Comparison of ENCODE assay signal across 1 cellular context in genomic region chr1:91885716-91886506, GRCh38.
TF ChIP-seq lines count a peak whose summit lies in the region.

TGFBR3 (minus strand) TSS chr1:91886151; CDS start chr1:91861531, 24,620 bp downstream.

TF ChIP-seq in GM12878, 131 proteins besides CTCF, POLR2A, EP300 and RAD21 (continued from another document):
- TF ChIP-seq EGR1 (IDR thresholded peaks at IDR 0.05; ENCODE audit: borderline replicate concordance in 1 of 2, low read depth in 2 of 2, low read length in 2 of 2) (peak in 1 of 2 experiments; percentile 43; a peak in 1 of 3 replicates), TCF3 (IDR thresholded peaks at IDR 0.05; ENCODE audit: borderline replicate concordance, insufficient read depth, low read depth, low read length) (peak; percentile 36; the same call in 1 of the 2 replicates), ZNF217 (IDR thresholded peaks at IDR 0.05) (no peak), NFXL1 (IDR thresholded peaks at IDR 0.05; ENCODE audit: borderline replicate concordance) (no peak), GATAD2B (conservative IDR thresholded peaks at IDR 0.05; ENCODE audit: low read depth) (0 out of 2 replicates have a peak, but pooled peaks have one; percentile 46), CREM (IDR thresholded peaks at IDR 0.05; ENCODE audit: low read depth) (peak; percentile 13; the same call in 1 of the 2 replicates), TCF12 (IDR thresholded peaks at IDR 0.05; ENCODE audit: low read depth, low read length) (0 out of 2 replicates have a peak, but pooled peaks have one; percentile 49), YY1 (IDR thresholded peaks at IDR 0.05; ENCODE audit: low read depth, low read length) (peak; percentile 40; the same call in 1 of the 2 replicates), SMAD5 (IDR thresholded peaks at IDR 0.05; ENCODE audit: low read depth) (no peak), ZNF622 (IDR thresholded peaks at IDR 0.05) (no peak), DPF2 (IDR thresholded peaks at IDR 0.05) (no peak), FOS (IDR thresholded peaks at IDR 0.05; ENCODE audit: borderline replicate concordance, extremely low read depth, insufficient read length) (no peak), CHD4 (IDR thresholded peaks at IDR 0.05) (no peak)
- TF ChIP-seq, protein P1, sequence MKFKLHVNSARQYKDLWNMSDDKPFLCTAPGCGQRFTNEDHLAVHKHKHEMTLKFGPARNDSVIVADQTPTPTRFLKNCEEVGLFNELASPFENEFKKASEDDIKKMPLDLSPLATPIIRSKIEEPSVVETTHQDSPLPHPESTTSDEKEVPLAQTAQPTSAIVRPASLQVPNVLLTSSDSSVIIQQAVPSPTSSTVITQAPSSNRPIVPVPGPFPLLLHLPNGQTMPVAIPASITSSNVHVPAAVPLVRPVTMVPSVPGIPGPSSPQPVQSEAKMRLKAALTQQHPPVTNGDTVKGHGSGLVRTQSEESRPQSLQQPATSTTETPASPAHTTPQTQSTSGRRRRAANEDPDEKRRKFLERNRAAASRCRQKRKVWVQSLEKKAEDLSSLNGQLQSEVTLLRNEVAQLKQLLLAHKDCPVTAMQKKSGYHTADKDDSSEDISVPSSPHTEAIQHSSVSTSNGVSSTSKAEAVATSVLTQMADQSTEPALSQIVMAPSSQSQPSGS (IDR thresholded peaks at IDR 0.05; ENCODE audit: low read length) = no peak
- TF ChIP-seq, protein P2, sequence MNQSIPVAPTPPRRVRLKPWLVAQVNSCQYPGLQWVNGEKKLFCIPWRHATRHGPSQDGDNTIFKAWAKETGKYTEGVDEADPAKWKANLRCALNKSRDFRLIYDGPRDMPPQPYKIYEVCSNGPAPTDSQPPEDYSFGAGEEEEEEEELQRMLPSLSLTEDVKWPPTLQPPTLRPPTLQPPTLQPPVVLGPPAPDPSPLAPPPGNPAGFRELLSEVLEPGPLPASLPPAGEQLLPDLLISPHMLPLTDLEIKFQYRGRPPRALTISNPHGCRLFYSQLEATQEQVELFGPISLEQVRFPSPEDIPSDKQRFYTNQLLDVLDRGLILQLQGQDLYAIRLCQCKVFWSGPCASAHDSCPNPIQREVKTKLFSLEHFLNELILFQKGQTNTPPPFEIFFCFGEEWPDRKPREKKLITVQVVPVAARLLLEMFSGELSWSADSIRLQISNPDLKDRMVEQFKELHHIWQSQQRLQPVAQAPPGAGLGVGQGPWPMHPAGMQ (IDR thresholded peaks at IDR 0.05; ENCODE audit: borderline replicate concordance) = no peak
- TF ChIP-seq, protein P3, sequence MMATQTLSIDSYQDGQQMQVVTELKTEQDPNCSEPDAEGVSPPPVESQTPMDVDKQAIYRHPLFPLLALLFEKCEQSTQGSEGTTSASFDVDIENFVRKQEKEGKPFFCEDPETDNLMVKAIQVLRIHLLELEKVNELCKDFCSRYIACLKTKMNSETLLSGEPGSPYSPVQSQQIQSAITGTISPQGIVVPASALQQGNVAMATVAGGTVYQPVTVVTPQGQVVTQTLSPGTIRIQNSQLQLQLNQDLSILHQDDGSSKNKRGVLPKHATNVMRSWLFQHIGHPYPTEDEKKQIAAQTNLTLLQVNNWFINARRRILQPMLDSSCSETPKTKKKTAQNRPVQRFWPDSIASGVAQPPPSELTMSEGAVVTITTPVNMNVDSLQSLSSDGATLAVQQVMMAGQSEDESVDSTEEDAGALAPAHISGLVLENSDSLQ (IDR thresholded peaks at IDR 0.05) = peak; percentile 93
TF ChIP-seq in GM12878: peak in this region for 14.
